ENCODE assay signal across 15 cellular contexts in genomic region chrX:153886915-153887314, GRCh38. TPM values are rescaled to one million over a fixed set of nuclear protein-coding genes. Genes with fewer than 3 reads are reported as not detected.
A peak's percentile ranks its signal among the peaks of the same experiment; 100 is the strongest.
DNase-seq lines count a peak whose midpoint lies in the region; TF ChIP-seq lines count a peak whose summit lies in the region.
"Had no signal": no experiment of that assay in that cellular context is flagged by ENCODE, and none has a peak within 500 bp of the region (broad histone marks: within the 10 kb centered on the region; RNA-seq: fewer than 3 reads in every experiment).

No MANE protein-coding gene starts in this region.

- H4K20me1 ChIP-seq in neural progenitor cell (ENCODE audit: low read depth), result no peaks in the 10 kb centered on the region

- H3K36me3 ChIP-seq in neural progenitor cell, result no peaks in the 10 kb centered on the region
- H3K36me3 ChIP-seq: suprapubic skin had no signal

- no peak overlapping the region for H3K27ac ChIP-seq in neural progenitor cell
- H3K27ac ChIP-seq: suprapubic skin had no signal

- H3K4me3 Mint-ChIP-seq in glutamatergic neuron (ENCODE audit: unreplicated experiment), result peak overlapping the region; percentile 78
- peak overlapping the region; percentile 81 for H3K4me3 Mint-ChIP-seq in neural progenitor cell
- H3K4me3 Mint-ChIP-seq: activated B cell treated with CpG ODN at 0.5 μM for 24 hours had no signal

- H3K27me3 Mint-ChIP-seq in glutamatergic neuron (ENCODE audit: unreplicated experiment) (peaks cover 5% of the 10 kb centered on the region), neural progenitor cell (ENCODE audit: insufficient read depth, low read depth) (peaks cover 25% of the 10 kb centered on the region)
- H3K27me3 Mint-ChIP-seq: activated B cell treated with CpG ODN at 0.5 μM for 24 hours had no signal

- peaks cover 9% of the 10 kb centered on the region for H3K9me3 Mint-ChIP-seq in glutamatergic neuron (ENCODE audit: unreplicated experiment)
- H3K9me3 Mint-ChIP-seq in neural progenitor cell, result peaks cover 23% of the 10 kb centered on the region
- H3K9me3 Mint-ChIP-seq: activated B cell treated with CpG ODN at 0.5 μM for 24 hours had no signal

- H3K4me3 ChIP-seq in neural progenitor cell, result no peak overlapping the region

- H3K27me3 ChIP-seq in neural progenitor cell, result peaks cover 53% of the 10 kb centered on the region

- no peak overlapping the region for H2AFZ ChIP-seq in neural progenitor cell (replicated peaks)

- H3K4me1 Mint-ChIP-seq in glutamatergic neuron (ENCODE audit: low read depth, unreplicated experiment) (peaks cover 1% of the 10 kb centered on the region), neural progenitor cell (peaks cover 15% of the 10 kb centered on the region)

- no peak overlapping the region for H3K9ac ChIP-seq in neural progenitor cell

- H3K4me2 ChIP-seq in neural progenitor cell, result peak overlapping the region; percentile 69

- H3K36me3 Mint-ChIP-seq in glutamatergic neuron (ENCODE audit: unreplicated experiment), result no peaks in the 10 kb centered on the region
- H3K36me3 Mint-ChIP-seq in neural progenitor cell, result peaks cover 2% of the 10 kb centered on the region

- H3K27ac Mint-ChIP-seq in glutamatergic neuron (ENCODE audit: unreplicated experiment) (peak overlapping the region; percentile 70), neural progenitor cell (no peak overlapping the region)

- peaks cover 10% of the 10 kb centered on the region for H3K4me1 ChIP-seq in neural progenitor cell

- no peak for TF ChIP-seq CTCF in glutamatergic neuron (IDR thresholded peaks at IDR 0.05; ENCODE audit: partially characterized antibody, unreplicated experiment)
- no peak for TF ChIP-seq CTCF in neural progenitor cell (IDR thresholded peaks at IDR 0.05)

- no peaks in the 10 kb centered on the region for H3K9me3 ChIP-seq in neural progenitor cell (ENCODE audit: low read depth)
- H3K9me3 ChIP-seq: suprapubic skin had no signal

- peak; percentile 72 for DNase-seq in EL
- DNase-seq in M059J (ENCODE audit: low read depth), result peak; percentile 95
- no peak for DNase-seq in glutamatergic neuron
- no peak for DNase-seq in neural progenitor cell (ENCODE audit: low spot score)
- DNase-seq in foreskin melanocyte, result no peak
- DNase-seq in NCI-H69 (lab: John Stamatoyannopoulos, UW), result no peak
- DNase-seq in CD1c-positive myeloid dendritic cell (ENCODE audit: extremely low spot score), result no peak
- DNase-seq in anterior cingulate cortex (lab: John Stamatoyannopoulos, UW), result no peak
- DNase-seq: activated B cell treated with CpG ODN at 0.5 μM for 24 hours; activated gamma-delta T cell treated with Interleukin-2 at 50 U/mL for 16 hours; IMR-90; NCI-H1092; stimulated activated CD4-positive, alpha-beta T cell treated with anti-CD3 and anti-CD28 coated beads, Interleukin-15, amount 100 ng/mL, for 24 hours had no signal

- no peaks in the 10 kb centered on the region for H3F3A ChIP-seq in neural progenitor cell (ENCODE audit: low read depth)

- H3K79me2 ChIP-seq in neural progenitor cell (ENCODE audit: low read depth), result no peaks in the 10 kb centered on the region

RNA-seq across cellular contexts. Expression of gene L1CAM, which starts 0.9 kb away (rescaled TPM):
- 186 and 313 TPM in 2 replicates for total RNA-seq in M059J (2014; rRNA removed; shearing (Covaris generic))
- 925 TPM for total RNA-seq in glutamatergic neuron (ENCODE audit: unreplicated experiment)
- 0.49 and 1.7 TPM in 2 replicates for total RNA-seq in neural progenitor cell (ENCODE audit: low replicate concordance)
- total RNA-seq: OCI-LY7 had no signal

RNA-seq across cellular contexts. Expression of gene AVPR2, which starts 17.6 kb away (rescaled TPM):
- total RNA-seq in M059J (2014; rRNA removed; shearing (Covaris generic)), result 1.9 and 2.7 TPM in 2 replicates
- not detected for total RNA-seq in glutamatergic neuron (ENCODE audit: unreplicated experiment)
- not detected in 2 replicates for total RNA-seq in neural progenitor cell (ENCODE audit: low replicate concordance)
- total RNA-seq: activated B cell treated with CpG ODN at 0.5 μM for 24 hours, IMR-90 had no signal

RNA-seq across cellular contexts. Expression of gene ARHGAP4, which starts 39.1 kb away (rescaled TPM):
- total RNA-seq in M059J (2014; rRNA removed; shearing (Covaris generic)), result 3.1 and 6.1 TPM in 2 replicates
- total RNA-seq in glutamatergic neuron (ENCODE audit: unreplicated experiment), result 33.5 TPM
- total RNA-seq in neural progenitor cell (ENCODE audit: low replicate concordance), result 5.1 and 17.9 TPM in 2 replicates

RNA-seq across cellular contexts. Expression of gene NAA10, which starts 47.9 kb away (rescaled TPM):
- total RNA-seq in M059J (2014; rRNA removed; shearing (Covaris generic)), result 285 and 384 TPM in 2 replicates
- total RNA-seq in glutamatergic neuron (ENCODE audit: unreplicated experiment) (129 TPM), neural progenitor cell (ENCODE audit: low replicate concordance) (55.5 and 113 TPM in 2 replicates)

RNA-seq across cellular contexts. Expression of gene PDZD4, which starts 56.6 kb away (rescaled TPM):
- total RNA-seq in M059J (2014; rRNA removed; shearing (Covaris generic)), result 1.9 and 2.7 TPM in 2 replicates
- 41.8 TPM for total RNA-seq in glutamatergic neuron (ENCODE audit: unreplicated experiment)
- 1.9 and 5.2 TPM in 2 replicates for total RNA-seq in neural progenitor cell (ENCODE audit: low replicate concordance)
- total RNA-seq: OCI-LY7 had no signal

Comparison
In these comparisons a context has a peak if more than half of its experiments do, and no peak if none do; other contexts are left out.
1. DNase-seq: peak in EL (single experiment) and M059J (single experiment); none in glutamatergic neuron (single experiment), neural progenitor cell (single experiment), foreskin melanocyte (single experiment), NCI-H69 (single experiment), CD1c-positive myeloid dendritic cell (single experiment) and anterior cingulate cortex (0 of 58).
2. RNA of gene L1CAM, which starts 0.9 kb away (total RNA-seq): 925 TPM in glutamatergic neuron (single experiment) and 186 to 313 TPM in M059J; 0.49 to 1.7 TPM in neural progenitor cell; every median in the first group is over 10 times any median in the second.